ENCODE assay signal across 8 cellular contexts in genomic region chr12:11649413-11650278, GRCh38.
A peak's percentile ranks its signal among the peaks of the same experiment; 100 is the strongest.
DNase-seq lines count a peak whose midpoint lies in the region; ATAC-seq lines count a peak whose summit lies in the region.

Gene ETV6 (plus strand): TSS chr12:11649674. CDS start chr12:11650128, 454 bp downstream.

- DNase-seq in NCI-H146 (lab: John Stamatoyannopoulos, UW) (peak; percentile 88), T-helper 9 cell (peak; percentile 47), astrocyte of the hippocampus (ENCODE audit: low read depth, low spot score) (peak; percentile 90), hippocampal formation (lab: John Stamatoyannopoulos, UW) (peak; percentile 70 to 75), retina (peak; percentile 78), cortex of kidney (lab: John Stamatoyannopoulos, UW) (no peak)

- ATAC-seq in GM18498 (IDR thresholded peaks at IDR 0.05; ENCODE audit: unreplicated experiment) (peak; percentile 62), HG02840 (IDR thresholded peaks at IDR 0.05; ENCODE audit: low FRiP score, unreplicated experiment) (peak; percentile 45)
